Comparison of ENCODE assay signal across 1 cellular context in the genomic region with DNA sequence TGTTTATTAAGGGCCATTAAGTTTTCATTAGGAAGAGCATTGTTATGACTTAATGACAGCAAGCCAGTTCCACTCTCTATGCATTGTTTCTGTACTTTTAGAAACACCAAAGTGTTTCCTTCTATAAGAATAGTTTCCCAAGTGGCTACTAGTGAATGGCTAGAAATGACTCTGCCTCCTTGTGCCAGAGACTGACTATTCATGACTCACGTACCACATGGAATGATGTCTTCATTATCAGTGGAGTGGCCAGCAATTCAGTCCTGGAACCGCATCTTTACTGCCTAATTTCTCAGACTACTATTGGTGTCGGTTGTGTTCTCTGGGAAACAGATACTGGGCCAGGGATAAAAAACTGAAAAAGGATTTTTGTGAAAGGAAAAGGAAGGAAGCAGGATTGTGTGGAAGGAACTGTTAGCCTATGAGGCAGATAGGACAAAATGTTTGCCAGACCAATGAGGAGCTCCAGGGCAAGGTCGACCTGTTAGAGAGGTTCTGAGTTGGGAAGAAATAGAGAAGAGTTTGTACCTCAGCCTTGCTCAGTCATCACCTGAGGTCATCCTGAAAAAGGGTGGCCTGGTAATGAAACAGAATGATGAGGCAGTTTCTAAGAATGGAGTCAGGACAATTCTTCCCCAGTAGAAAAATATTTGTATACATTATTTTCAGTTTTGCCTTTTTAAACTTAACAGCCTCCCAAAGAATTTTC.
A peak's percentile ranks its signal among the peaks of the same experiment; 100 is the strongest.
TF ChIP-seq lines count a peak whose summit lies in the region.

No MANE protein-coding gene starts in this region.

TF ChIP-seq in SK-N-SH, 30 proteins besides CTCF, POLR2A, EP300 and RAD21 (continued from another document):
- TF ChIP-seq, protein P1, sequence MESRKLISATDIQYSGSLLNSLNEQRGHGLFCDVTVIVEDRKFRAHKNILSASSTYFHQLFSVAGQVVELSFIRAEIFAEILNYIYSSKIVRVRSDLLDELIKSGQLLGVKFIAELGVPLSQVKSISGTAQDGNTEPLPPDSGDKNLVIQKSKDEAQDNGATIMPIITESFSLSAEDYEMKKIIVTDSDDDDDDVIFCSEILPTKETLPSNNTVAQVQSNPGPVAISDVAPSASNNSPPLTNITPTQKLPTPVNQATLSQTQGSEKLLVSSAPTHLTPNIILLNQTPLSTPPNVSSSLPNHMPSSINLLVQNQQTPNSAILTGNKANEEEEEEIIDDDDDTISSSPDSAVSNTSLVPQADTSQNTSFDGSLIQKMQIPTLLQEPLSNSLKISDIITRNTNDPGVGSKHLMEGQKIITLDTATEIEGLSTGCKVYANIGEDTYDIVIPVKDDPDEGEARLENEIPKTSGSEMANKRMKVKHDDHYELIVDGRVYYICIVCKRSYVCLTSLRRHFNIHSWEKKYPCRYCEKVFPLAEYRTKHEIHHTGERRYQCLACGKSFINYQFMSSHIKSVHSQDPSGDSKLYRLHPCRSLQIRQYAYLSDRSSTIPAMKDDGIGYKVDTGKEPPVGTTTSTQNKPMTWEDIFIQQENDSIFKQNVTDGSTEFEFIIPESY (IDR thresholded peaks at IDR 0.05; ENCODE audit: borderline replicate concordance, low read depth): no peak
- TF ChIP-seq, protein P2, sequence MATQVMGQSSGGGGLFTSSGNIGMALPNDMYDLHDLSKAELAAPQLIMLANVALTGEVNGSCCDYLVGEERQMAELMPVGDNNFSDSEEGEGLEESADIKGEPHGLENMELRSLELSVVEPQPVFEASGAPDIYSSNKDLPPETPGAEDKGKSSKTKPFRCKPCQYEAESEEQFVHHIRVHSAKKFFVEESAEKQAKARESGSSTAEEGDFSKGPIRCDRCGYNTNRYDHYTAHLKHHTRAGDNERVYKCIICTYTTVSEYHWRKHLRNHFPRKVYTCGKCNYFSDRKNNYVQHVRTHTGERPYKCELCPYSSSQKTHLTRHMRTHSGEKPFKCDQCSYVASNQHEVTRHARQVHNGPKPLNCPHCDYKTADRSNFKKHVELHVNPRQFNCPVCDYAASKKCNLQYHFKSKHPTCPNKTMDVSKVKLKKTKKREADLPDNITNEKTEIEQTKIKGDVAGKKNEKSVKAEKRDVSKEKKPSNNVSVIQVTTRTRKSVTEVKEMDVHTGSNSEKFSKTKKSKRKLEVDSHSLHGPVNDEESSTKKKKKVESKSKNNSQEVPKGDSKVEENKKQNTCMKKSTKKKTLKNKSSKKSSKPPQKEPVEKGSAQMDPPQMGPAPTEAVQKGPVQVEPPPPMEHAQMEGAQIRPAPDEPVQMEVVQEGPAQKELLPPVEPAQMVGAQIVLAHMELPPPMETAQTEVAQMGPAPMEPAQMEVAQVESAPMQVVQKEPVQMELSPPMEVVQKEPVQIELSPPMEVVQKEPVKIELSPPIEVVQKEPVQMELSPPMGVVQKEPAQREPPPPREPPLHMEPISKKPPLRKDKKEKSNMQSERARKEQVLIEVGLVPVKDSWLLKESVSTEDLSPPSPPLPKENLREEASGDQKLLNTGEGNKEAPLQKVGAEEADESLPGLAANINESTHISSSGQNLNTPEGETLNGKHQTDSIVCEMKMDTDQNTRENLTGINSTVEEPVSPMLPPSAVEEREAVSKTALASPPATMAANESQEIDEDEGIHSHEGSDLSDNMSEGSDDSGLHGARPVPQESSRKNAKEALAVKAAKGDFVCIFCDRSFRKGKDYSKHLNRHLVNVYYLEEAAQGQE (IDR thresholded peaks at IDR 0.05; ENCODE audit: low read depth, low read length): no peak
- TF ChIP-seq ELF1 (IDR thresholded peaks at IDR 0.05) (no peak), SMC3 (IDR thresholded peaks at IDR 0.05; ENCODE audit: low read depth, low read length) (no peak), MXI1 (IDR thresholded peaks at IDR 0.05; ENCODE audit: low read depth, low read length) (no peak), RCOR1 (IDR thresholded peaks at IDR 0.05; ENCODE audit: low read length) (no peak), NRF1 (IDR thresholded peaks at IDR 0.05; ENCODE audit: low read depth, low read length) (no peak), TCF12 (IDR thresholded peaks at IDR 0.05) (peak; percentile 28; the same call in 1 of the 2 replicates), FOXJ3 (CRISPR knock-in tag; IDR thresholded peaks at IDR 0.05) (no peak), TEAD4 (IDR thresholded peaks at IDR 0.05; ENCODE audit: borderline replicate concordance, insufficient read depth) (no peak), TAF1 (IDR thresholded peaks at IDR 0.05; ENCODE audit: borderline replicate concordance, low read depth, low read length) (no peak), YY1 (IDR thresholded peaks at IDR 0.05; ENCODE audit: low read depth) (no peak), GABPA (IDR thresholded peaks at IDR 0.05; ENCODE audit: low read depth) (no peak), RFX5 (IDR thresholded peaks at IDR 0.05; ENCODE audit: low read length) (no peak), MEF2A (IDR thresholded peaks at IDR 0.05; ENCODE audit: borderline replicate concordance, low read depth) (no peak), FOXM1 (IDR thresholded peaks at IDR 0.05; ENCODE audit: low read depth) (no peak), SIN3A (IDR thresholded peaks at IDR 0.05; ENCODE audit: borderline replicate concordance, low read depth, low read length) (no peak)
- TF ChIP-seq, protein P3, sequence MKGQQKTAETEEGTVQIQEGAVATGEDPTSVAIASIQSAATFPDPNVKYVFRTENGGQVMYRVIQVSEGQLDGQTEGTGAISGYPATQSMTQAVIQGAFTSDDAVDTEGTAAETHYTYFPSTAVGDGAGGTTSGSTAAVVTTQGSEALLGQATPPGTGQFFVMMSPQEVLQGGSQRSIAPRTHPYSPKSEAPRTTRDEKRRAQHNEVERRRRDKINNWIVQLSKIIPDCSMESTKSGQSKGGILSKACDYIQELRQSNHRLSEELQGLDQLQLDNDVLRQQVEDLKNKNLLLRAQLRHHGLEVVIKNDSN (IDR thresholded peaks at IDR 0.05; ENCODE audit: borderline replicate concordance, low read depth): 0 out of 2 replicates have a peak, but pooled peaks have one; percentile 7
- TF ChIP-seq, protein P4, sequence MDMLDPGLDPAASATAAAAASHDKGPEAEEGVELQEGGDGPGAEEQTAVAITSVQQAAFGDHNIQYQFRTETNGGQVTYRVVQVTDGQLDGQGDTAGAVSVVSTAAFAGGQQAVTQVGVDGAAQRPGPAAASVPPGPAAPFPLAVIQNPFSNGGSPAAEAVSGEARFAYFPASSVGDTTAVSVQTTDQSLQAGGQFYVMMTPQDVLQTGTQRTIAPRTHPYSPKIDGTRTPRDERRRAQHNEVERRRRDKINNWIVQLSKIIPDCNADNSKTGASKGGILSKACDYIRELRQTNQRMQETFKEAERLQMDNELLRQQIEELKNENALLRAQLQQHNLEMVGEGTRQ (IDR thresholded peaks at IDR 0.05; ENCODE audit: borderline replicate concordance, low read depth, low read length): no peak
- TF ChIP-seq, protein P5, sequence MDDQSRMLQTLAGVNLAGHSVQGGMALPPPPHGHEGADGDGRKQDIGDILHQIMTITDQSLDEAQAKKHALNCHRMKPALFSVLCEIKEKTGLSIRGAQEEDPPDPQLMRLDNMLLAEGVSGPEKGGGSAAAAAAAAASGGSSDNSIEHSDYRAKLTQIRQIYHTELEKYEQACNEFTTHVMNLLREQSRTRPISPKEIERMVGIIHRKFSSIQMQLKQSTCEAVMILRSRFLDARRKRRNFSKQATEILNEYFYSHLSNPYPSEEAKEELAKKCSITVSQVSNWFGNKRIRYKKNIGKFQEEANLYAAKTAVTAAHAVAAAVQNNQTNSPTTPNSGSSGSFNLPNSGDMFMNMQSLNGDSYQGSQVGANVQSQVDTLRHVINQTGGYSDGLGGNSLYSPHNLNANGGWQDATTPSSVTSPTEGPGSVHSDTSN (IDR thresholded peaks at IDR 0.05): no peak
